Comparison of ENCODE assay signal across 5 cellular contexts in genomic region chr10:87043579-87043978, GRCh38. TPM values are rescaled to one million over a fixed set of nuclear protein-coding genes. Genes with fewer than 3 reads are reported as not detected.
"Had no signal": no experiment of that assay in that cellular context is flagged by ENCODE, and none has a peak within 500 bp of the region (broad histone marks: within the 10 kb centered on the region; RNA-seq: fewer than 3 reads in every experiment).

No MANE protein-coding gene starts in this region.

RNA-seq across cellular contexts. Expression of gene FAM25A, which starts 23.5 kb away (rescaled TPM):
- total RNA-seq: HT-29, HT1080, IMR-90, K562 had no signal
- polyA plus RNA-seq: IgD-negative memory B cell, IMR-90, K562 had no signal
